Comparison of ENCODE assay signal across 1 cellular context in the genomic region with DNA sequence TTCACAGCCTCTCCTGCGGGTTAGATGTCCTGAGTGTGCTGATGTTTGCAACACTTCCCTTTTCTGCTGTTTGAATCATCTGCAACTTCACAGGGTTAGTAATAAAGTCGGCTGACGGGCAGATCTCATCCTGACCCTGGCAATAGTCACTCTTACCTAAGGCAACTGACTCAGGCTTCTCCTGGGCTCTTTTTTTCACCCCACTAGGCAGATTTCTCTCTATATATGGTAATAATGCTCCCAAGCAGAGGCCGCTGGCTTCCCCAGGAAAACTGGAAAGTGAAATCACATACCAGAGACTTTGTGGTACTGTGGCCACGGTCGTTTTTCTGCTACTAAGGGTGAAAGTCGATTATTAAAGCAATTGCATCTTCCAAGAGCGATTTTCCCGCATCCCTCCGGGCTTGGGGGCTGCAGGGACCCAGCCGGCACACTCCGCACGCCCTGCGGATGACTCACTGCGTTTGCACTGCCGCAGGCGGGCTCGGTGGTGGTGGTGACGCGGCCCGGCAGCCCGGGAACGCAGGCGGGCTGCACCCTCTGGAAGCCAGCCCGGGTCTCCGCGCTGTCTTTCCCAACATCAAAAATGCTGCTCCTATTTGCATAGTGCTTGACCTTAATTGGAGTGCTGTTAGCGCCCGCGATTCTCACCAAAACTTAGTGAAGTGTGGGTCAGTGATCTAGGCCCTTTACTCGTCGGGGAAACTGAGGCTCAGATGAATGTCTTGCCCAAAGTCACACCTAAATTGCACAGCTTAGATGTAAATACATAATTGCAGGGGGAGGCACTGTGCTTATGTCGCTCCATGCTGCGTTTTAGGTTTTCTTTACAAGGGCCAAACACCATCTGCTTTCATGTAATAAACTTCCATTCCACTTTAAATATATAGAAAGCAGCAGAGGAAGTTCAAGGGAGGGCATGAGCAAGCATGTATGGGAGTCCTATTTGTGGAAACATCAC.
TF ChIP-seq lines count a peak whose summit lies in the region.

No MANE protein-coding gene starts in this region.

TF ChIP-seq in K562, 482 proteins besides CTCF, POLR2A, EP300 and RAD21 (continued from another document and continues in another):
- TF ChIP-seq MCM2 (IDR thresholded peaks at IDR 0.05; ENCODE audit: low read depth) (no peak), RBM14 (IDR thresholded peaks at IDR 0.05; ENCODE audit: borderline replicate concordance, insufficient read depth, low read depth, low read length) (no peak), CBX8 (IDR thresholded peaks at IDR 0.05; ENCODE audit: borderline replicate concordance, extremely low read depth, low read depth, low read length, poor library complexity, severe bottlenecking) (no peak), ARID1B (IDR thresholded peaks at IDR 0.05) (0 out of 2 replicates have a peak, but pooled peaks have one; percentile 46), ESRRA (IDR thresholded peaks at IDR 0.05; ENCODE audit: borderline replicate concordance, low read depth) (no peak), SNIP1 (IDR thresholded peaks at IDR 0.05; ENCODE audit: low read depth) (no peak), CREM (IDR thresholded peaks at IDR 0.05; ENCODE audit: low read depth) (peak; percentile 65), ZFP30 (CRISPR knock-in tag; IDR thresholded peaks at IDR 0.05; ENCODE audit: borderline replicate concordance) (no peak), FUS (optimal IDR thresholded peaks at IDR 0.05; ENCODE audit: low read depth, low read length) (no peak), RBM17 (IDR thresholded peaks at IDR 0.05; ENCODE audit: borderline replicate concordance, low read depth, low read length) (no peak), FOXK1 (CRISPR knock-in tag; IDR thresholded peaks at IDR 0.05; ENCODE audit: borderline replicate concordance) (no peak), MEIS2 (IDR thresholded peaks at IDR 0.05; ENCODE audit: partially characterized antibody) (no peak), ZNF3 (CRISPR knock-in tag; IDR thresholded peaks at IDR 0.05) (no peak), ZFP36 (IDR thresholded peaks at IDR 0.05; ENCODE audit: low read depth, low read length, partially characterized antibody) (peak; percentile 14), BMI1 (IDR thresholded peaks at IDR 0.05; ENCODE audit: low read length) (no peak), ATF7 (IDR thresholded peaks at IDR 0.05) (peak; percentile 58), SP2 (IDR thresholded peaks at IDR 0.05; ENCODE audit: extremely low read depth, low read depth, low read length, poor library complexity, severe bottlenecking) (no peak), HNRNPUL1 (IDR thresholded peaks at IDR 0.05; ENCODE audit: low read length) (no peak), ARNT (IDR thresholded peaks at IDR 0.05) (no peak)
- TF ChIP-seq, protein P1, sequence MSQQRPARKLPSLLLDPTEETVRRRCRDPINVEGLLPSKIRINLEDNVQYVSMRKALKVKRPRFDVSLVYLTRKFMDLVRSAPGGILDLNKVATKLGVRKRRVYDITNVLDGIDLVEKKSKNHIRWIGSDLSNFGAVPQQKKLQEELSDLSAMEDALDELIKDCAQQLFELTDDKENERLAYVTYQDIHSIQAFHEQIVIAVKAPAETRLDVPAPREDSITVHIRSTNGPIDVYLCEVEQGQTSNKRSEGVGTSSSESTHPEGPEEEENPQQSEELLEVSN (IDR thresholded peaks at IDR 0.05; ENCODE audit: borderline replicate concordance in 1 of 2, extremely low read depth in 1 of 2, insufficient read depth in 1 of 2, insufficient read length in 1 of 2, low read depth in 1 of 2, low read length in 1 of 2, poor library complexity in 1 of 2, severe bottlenecking in 1 of 2): peak in 1 of 2 experiments; percentile 57
- TF ChIP-seq, protein P2, sequence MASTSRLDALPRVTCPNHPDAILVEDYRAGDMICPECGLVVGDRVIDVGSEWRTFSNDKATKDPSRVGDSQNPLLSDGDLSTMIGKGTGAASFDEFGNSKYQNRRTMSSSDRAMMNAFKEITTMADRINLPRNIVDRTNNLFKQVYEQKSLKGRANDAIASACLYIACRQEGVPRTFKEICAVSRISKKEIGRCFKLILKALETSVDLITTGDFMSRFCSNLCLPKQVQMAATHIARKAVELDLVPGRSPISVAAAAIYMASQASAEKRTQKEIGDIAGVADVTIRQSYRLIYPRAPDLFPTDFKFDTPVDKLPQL (IDR thresholded peaks at IDR 0.05; ENCODE audit: extremely low read depth, insufficient read length): no peak
- TF ChIP-seq, protein P3, sequence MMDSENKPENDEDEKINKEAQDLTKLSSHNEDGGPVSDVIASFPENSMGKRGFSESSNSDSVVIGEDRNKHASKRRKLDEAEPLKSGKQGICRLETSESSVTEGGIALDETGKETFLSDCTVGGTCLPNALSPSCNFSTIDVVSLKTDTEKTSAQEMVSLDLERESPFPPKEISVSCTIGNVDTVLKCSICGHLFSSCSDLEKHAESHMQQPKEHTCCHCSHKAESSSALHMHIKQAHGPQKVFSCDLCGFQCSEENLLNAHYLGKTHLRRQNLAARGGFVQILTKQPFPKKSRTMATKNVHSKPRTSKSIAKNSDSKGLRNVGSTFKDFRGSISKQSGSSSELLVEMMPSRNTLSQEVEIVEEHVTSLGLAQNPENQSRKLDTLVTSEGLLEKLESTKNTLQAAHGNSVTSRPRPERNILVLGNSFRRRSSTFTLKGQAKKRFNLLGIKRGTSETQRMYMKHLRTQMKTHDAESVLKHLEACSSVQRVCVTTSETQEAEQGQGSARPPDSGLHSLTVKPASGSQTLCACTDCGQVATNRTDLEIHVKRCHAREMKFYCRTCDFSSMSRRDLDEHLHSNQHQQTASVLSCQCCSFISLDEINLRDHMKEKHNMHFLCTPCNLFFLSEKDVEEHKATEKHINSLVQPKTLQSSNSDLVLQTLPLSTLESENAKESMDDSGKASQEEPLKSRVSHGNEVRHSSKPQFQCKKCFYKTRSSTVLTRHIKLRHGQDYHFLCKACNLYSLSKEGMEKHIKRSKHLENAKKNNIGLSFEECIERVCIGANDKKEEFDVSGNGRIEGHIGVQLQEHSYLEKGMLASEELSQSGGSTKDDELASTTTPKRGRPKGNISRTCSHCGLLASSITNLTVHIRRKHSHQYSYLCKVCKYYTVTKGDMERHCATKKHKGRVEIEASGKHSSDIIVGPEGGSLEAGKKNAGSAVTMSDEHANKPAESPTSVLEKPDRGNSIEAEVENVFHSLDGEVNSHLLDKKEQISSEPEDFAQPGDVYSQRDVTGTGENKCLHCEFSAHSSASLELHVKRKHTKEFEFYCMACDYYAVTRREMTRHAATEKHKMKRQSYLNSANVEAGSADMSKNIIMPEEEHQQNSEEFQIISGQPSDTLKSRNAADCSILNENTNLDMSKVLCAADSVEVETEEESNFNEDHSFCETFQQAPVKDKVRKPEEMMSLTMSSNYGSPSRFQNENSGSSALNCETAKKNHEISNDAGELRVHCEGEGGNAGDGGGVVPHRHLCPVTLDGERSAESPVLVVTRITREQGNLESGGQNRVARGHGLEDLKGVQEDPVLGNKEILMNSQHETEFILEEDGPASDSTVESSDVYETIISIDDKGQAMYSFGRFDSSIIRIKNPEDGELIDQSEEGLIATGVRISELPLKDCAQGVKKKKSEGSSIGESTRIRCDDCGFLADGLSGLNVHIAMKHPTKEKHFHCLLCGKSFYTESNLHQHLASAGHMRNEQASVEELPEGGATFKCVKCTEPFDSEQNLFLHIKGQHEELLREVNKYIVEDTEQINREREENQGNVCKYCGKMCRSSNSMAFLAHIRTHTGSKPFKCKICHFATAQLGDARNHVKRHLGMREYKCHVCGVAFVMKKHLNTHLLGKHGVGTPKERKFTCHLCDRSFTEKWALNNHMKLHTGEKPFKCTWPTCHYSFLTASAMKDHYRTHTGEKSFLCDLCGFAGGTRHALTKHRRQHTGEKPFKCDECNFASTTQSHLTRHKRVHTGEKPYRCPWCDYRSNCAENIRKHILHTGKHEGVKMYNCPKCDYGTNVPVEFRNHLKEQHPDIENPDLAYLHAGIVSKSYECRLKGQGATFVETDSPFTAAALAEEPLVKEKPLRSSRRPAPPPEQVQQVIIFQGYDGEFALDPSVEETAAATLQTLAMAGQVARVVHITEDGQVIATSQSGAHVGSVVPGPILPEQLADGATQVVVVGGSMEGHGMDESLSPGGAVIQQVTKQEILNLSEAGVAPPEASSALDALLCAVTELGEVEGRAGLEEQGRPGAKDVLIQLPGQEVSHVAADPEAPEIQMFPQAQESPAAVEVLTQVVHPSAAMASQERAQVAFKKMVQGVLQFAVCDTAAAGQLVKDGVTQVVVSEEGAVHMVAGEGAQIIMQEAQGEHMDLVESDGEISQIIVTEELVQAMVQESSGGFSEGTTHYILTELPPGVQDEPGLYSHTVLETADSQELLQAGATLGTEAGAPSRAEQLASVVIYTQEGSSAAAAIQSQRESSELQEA (IDR thresholded peaks at IDR 0.05; ENCODE audit: low read depth): no peak
- TF ChIP-seq, protein P4, sequence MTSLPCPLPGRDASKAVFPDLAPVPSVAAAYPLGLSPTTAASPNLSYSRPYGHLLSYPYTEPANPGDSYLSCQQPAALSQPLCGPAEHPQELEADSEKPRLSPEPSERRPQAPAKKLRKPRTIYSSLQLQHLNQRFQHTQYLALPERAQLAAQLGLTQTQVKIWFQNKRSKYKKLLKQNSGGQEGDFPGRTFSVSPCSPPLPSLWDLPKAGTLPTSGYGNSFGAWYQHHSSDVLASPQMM (CRISPR knock-in tag; IDR thresholded peaks at IDR 0.05): no peak
- TF ChIP-seq, protein P5, sequence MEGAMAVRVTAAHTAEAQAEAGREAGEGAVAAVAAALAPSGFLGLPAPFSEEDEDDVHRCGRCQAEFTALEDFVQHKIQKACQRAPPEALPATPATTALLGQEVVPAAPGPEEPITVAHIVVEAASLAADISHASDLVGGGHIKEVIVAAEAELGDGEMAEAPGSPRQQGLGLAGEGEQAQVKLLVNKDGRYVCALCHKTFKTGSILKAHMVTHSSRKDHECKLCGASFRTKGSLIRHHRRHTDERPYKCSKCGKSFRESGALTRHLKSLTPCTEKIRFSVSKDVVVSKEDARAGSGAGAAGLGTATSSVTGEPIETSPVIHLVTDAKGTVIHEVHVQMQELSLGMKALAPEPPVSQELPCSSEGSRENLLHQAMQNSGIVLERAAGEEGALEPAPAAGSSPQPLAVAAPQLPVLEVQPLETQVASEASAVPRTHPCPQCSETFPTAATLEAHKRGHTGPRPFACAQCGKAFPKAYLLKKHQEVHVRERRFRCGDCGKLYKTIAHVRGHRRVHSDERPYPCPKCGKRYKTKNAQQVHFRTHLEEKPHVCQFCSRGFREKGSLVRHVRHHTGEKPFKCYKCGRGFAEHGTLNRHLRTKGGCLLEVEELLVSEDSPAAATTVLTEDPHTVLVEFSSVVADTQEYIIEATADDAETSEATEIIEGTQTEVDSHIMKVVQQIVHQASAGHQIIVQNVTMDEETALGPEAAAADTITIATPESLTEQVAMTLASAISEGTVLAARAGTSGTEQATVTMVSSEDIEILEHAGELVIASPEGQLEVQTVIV (CRISPR knock-in tag; IDR thresholded peaks at IDR 0.05; ENCODE audit: borderline replicate concordance): no peak
- TF ChIP-seq, protein P6, sequence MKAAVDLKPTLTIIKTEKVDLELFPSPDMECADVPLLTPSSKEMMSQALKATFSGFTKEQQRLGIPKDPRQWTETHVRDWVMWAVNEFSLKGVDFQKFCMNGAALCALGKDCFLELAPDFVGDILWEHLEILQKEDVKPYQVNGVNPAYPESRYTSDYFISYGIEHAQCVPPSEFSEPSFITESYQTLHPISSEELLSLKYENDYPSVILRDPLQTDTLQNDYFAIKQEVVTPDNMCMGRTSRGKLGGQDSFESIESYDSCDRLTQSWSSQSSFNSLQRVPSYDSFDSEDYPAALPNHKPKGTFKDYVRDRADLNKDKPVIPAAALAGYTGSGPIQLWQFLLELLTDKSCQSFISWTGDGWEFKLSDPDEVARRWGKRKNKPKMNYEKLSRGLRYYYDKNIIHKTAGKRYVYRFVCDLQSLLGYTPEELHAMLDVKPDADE (conservative IDR thresholded peaks at IDR 0.05; ENCODE audit: control insufficient read depth, low read depth, low read length): no peak
- TF ChIP-seq, protein P7, sequence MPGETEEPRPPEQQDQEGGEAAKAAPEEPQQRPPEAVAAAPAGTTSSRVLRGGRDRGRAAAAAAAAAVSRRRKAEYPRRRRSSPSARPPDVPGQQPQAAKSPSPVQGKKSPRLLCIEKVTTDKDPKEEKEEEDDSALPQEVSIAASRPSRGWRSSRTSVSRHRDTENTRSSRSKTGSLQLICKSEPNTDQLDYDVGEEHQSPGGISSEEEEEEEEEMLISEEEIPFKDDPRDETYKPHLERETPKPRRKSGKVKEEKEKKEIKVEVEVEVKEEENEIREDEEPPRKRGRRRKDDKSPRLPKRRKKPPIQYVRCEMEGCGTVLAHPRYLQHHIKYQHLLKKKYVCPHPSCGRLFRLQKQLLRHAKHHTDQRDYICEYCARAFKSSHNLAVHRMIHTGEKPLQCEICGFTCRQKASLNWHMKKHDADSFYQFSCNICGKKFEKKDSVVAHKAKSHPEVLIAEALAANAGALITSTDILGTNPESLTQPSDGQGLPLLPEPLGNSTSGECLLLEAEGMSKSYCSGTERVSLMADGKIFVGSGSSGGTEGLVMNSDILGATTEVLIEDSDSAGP (CRISPR knock-in tag; IDR thresholded peaks at IDR 0.05): no peak
- TF ChIP-seq, protein P8, sequence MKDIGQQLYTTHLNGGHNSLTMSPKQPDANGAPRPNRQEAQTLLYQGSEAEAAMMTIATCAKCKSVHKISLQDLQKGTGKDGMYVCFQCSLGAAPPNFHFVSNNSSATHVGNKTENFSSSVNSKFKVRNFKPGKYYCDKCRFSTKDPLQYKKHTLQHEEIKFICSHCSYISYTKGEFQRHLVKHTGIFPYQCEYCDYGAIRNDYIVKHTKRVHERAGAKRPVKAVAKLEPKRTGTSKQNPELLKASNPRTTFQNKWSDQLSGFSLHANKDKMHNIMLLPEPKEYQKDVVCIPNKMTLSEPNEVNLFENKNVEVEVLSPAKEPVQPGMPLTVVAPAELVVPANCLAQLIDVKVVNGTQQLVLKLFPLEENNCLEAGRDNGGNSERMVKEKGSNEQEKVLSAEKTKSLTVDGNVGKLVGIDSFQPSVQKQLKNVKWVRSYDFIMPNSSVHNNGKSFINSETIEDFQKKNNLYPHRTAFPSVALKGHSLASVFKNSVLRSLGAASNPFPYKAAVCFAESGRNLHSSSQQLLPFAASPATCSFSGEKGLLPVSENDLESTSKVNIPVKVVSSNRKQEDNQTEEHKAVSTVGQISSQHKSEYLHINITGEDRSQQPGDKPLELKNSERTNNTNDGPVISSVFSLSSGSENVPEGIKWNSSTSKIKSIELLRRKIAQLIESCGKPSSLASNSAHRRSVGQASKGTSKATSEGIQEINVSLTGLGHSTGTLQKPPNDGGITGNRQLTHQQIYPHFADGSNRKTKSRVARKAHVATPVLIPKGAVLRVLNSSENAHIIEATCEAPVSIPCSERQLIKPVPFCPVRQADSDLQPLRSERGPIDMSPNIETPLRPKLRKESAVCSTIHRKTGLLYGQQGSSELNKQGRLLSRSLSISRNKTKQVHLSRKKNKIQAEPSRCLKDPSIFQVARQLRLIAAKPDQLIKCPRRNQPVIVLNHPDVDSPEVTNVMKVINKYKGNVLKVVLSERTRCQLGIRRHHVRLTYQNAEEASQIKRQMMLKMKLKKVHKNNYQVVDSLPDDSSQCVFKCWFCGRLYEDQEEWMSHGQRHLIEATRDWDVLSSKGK (CRISPR knock-in tag; IDR thresholded peaks at IDR 0.05): no peak
- TF ChIP-seq, protein P9, sequence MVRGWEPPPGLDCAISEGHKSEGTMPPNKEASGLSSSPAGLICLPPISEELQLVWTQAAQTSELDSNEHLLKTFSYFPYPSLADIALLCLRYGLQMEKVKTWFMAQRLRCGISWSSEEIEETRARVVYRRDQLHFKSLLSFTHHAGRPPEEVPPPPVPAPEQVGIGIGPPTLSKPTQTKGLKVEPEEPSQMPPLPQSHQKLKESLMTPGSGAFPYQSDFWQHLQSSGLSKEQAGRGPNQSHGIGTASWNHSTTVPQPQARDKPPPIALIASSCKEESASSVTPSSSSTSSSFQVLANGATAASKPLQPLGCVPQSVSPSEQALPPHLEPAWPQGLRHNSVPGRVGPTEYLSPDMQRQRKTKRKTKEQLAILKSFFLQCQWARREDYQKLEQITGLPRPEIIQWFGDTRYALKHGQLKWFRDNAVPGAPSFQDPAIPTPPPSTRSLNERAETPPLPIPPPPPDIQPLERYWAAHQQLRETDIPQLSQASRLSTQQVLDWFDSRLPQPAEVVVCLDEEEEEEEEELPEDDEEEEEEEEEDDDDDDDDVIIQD (CRISPR knock-in tag; IDR thresholded peaks at IDR 0.05): no peak
